ENCODE assay signal across 16 cellular contexts in the genomic region with DNA sequence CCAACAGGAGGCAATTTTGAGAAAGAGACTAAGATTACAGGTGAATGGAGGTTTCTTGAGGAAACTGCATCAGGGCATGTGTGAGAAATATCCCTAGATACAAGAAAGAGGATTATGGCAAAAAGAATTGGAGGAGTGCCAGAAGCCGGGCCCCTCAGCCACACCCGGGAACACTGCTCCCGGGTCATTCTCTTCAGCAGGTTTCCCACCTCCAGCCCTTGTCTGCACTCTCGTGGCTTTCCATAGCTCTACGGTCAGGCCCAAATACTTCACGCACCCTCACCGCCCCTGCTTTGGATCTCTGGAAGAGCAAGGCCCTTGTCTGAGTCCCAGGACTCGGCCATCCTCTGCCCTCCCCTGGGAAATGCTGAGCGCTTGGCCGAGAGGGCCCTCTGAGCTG. TPM values are rescaled to one million over a fixed set of nuclear protein-coding genes. Genes with fewer than 3 reads are reported as not detected.
A peak's percentile ranks its signal among the peaks of the same experiment; 100 is the strongest.
DNase-seq lines count a peak whose midpoint lies in the region; ATAC-seq and TF ChIP-seq lines count a peak whose summit lies in the region.
"Had no signal": no experiment of that assay in that cellular context is flagged by ENCODE, and none has a peak within 500 bp of the region (broad histone marks: within the 10 kb centered on the region; RNA-seq: fewer than 3 reads in every experiment).

No MANE protein-coding gene starts in this region.

- H3F3A ChIP-seq in PC-3 (ENCODE audit: low read length, unreplicated experiment) = peaks cover 17% of the 10 kb centered on the region

- no peak overlapping the region for H3K4me3 ChIP-seq in PC-3 (ENCODE audit: low read length)
- no peak overlapping the region for H3K4me3 ChIP-seq in H7 (ENCODE audit: insufficient read depth, low read depth, low read length)
- H3K4me3 ChIP-seq: gastrocnemius medialis had no signal

- CTCF ChIA-PET in CD4-positive, alpha-beta T cell (lab: Charles Lee) = interaction anchor here (1.2 to 1.6 kb wide), 2 partner anchors 28 to 160 kb away, joined by 3 to 4 read pairs; no protein-coding TSS in a partner anchor
- CTCF ChIA-PET in PC-3 (lab: Charles Lee) = interaction anchor here (1.2 kb wide), 1 partner anchor 40 kb away, joined by 3 read pairs; the partner anchor contains the start of gene EHD4
- CTCF ChIA-PET in activated CD8-positive, alpha-beta memory T cell treated with anti-CD3 and anti-CD28 coated beads, Interleukin-2, amount 10 ng/mL, durations not matched to agents 7 days and 5 days (lab: Charles Lee) = interaction anchor here (8.4 kb wide), 1 partner anchor 159 kb away, joined by 77 read pairs; the partner anchor contains the start of gene MAPKBP1

- H3K4me1 ChIP-seq in PC-3 (ENCODE audit: insufficient read depth, low read length) = peaks cover 86% of the 10 kb centered on the region

- peaks cover 67% of the 10 kb centered on the region for H3K79me2 ChIP-seq in PC-3 (ENCODE audit: low read length)

- peak overlapping the region; percentile 87 for H3K9ac ChIP-seq in PC-3 (ENCODE audit: low read length)
- H3K9ac ChIP-seq: KMS-11 had no signal

- no peaks in the 10 kb centered on the region for H3K9me2 ChIP-seq in PC-3 (replicated peaks; ENCODE audit: low read length)

- POLR2A ChIA-PET in CD4-positive, alpha-beta T cell (lab: Charles Lee) = interaction anchor here (8.9 kb wide), 1 partner anchor 38 kb away, joined by 209 read pairs; the partner anchor contains the start of gene EHD4
- POLR2A ChIA-PET in PC-3 (lab: Charles Lee; ENCODE audit: unreplicated experiment) = no interaction called here

- H3K27ac ChIP-seq in CD4-positive, alpha-beta T cell (ENCODE audit: low read depth, low read length) = no peak overlapping the region
- H3K27ac ChIP-seq in PC-3 (ENCODE audit: low read length) (peak overlapping the region; percentile 97), epithelial cell of prostate (peak overlapping the region; percentile 86)
- H3K27ac ChIP-seq: KMS-11 had no signal

- peak overlapping the region; percentile 89 for H3K27ac Mint-ChIP-seq in CD4-positive, alpha-beta T cell
- H3K27ac Mint-ChIP-seq in progenitor cell of endocrine pancreas (peak overlapping the region; percentile 45), HFFc6 (no peak overlapping the region; the same call in 1 of the 2 replicates)
- no peak overlapping the region for H3K27ac Mint-ChIP-seq in activated CD8-positive, alpha-beta memory T cell treated with anti-CD3 and anti-CD28 coated beads, Interleukin-2, amount 10 ng/mL, durations not matched to agents 7 days and 5 days

- H3K4me1 Mint-ChIP-seq in CD4-positive, alpha-beta T cell (ENCODE audit: low read depth) = peaks cover 43% of the 10 kb centered on the region
- peaks cover 37% of the 10 kb centered on the region for H3K4me1 Mint-ChIP-seq in progenitor cell of endocrine pancreas (ENCODE audit: low read depth)
- peaks cover 83% of the 10 kb centered on the region for H3K4me1 Mint-ChIP-seq in HFFc6 (ENCODE audit: low read depth)
- H3K4me1 Mint-ChIP-seq in activated CD8-positive, alpha-beta memory T cell treated with anti-CD3 and anti-CD28 coated beads, Interleukin-2, amount 10 ng/mL, durations not matched to agents 7 days and 5 days = peaks cover 48% of the 10 kb centered on the region

- no peaks in the 10 kb centered on the region for H3K9me3 ChIP-seq in CD4-positive, alpha-beta T cell (ENCODE audit: control insufficient read depth, low read length)
- no peaks in the 10 kb centered on the region for H3K9me3 ChIP-seq in PC-3 (ENCODE audit: low read length)
- H3K9me3 ChIP-seq: gastrocnemius medialis had no signal

- no peak overlapping the region for H3K4me2 ChIP-seq in PC-3 (ENCODE audit: low read length)
- H3K4me2 ChIP-seq: KMS-11 had no signal

- no peak overlapping the region for H3K4me3 Mint-ChIP-seq in CD4-positive, alpha-beta T cell
- H3K4me3 Mint-ChIP-seq in progenitor cell of endocrine pancreas (ENCODE audit: low read depth) (no peak overlapping the region), HFFc6 (no peak overlapping the region)
- H3K4me3 Mint-ChIP-seq in activated CD8-positive, alpha-beta memory T cell treated with anti-CD3 and anti-CD28 coated beads, Interleukin-2, amount 10 ng/mL, durations not matched to agents 7 days and 5 days = no peak overlapping the region
- H3K4me3 Mint-ChIP-seq: activated T-cell treated with anti-CD3 and anti-CD28 coated beads, Interleukin-2, amount 50 U/mL, for 4 hours; immature natural killer cell; stimulated activated naive CD8-positive, alpha-beta T cell treated with anti-CD3 and anti-CD28 coated beads, Interleukin-15, amount 100 ng/mL, for 72 hours had no signal

- DNase-seq in CD4-positive, alpha-beta T cell = no peak
- DNase-seq in PC-3 = no peak
- no peak for DNase-seq in epithelial cell of prostate (ENCODE audit: low read depth, low spot score)
- no peak for DNase-seq in progenitor cell of endocrine pancreas (ENCODE audit: low spot score, unreplicated experiment)
- no peak for DNase-seq in HFFc6
- no peak for DNase-seq in H7
- DNase-seq in activated CD8-positive, alpha-beta memory T cell treated with anti-CD3 and anti-CD28 coated beads, Interleukin-2, amount 10 ng/mL, durations not matched to agents 7 days and 5 days = no peak
- DNase-seq: activated CD4-positive, alpha-beta T cell treated with anti-CD3 and anti-CD28 coated beads for 1 hour; activated T-cell treated with anti-CD3 and anti-CD28 coated beads, Interleukin-2, amount 50 U/mL, for 4 hours; AML-193; gastrocnemius medialis; immature natural killer cell; NCI-H1105 treated with DMSO at 0.1 percent for 48 hours; stimulated activated naive CD8-positive, alpha-beta T cell treated with anti-CD3 and anti-CD28 coated beads, Interleukin-15, amount 100 ng/mL, for 72 hours had no signal

- intact Hi-C loops in CD4-positive, alpha-beta T cell (cut with DNase I, micrococcal nuclease) = no loop called here
- intact Hi-C loops in PC-3 (cut with micrococcal nuclease) = no loop called here

- no peaks in the 10 kb centered on the region for H4K20me1 ChIP-seq in PC-3 (ENCODE audit: low read length)

- no peaks in the 10 kb centered on the region for H3K27me3 Mint-ChIP-seq in CD4-positive, alpha-beta T cell
- H3K27me3 Mint-ChIP-seq in progenitor cell of endocrine pancreas = no peaks in the 10 kb centered on the region
- H3K27me3 Mint-ChIP-seq in HFFc6 (ENCODE audit: insufficient read depth) = no peaks in the 10 kb centered on the region; the same call in 1 of the 2 replicates
- no peaks in the 10 kb centered on the region for H3K27me3 Mint-ChIP-seq in activated CD8-positive, alpha-beta memory T cell treated with anti-CD3 and anti-CD28 coated beads, Interleukin-2, amount 10 ng/mL, durations not matched to agents 7 days and 5 days
- H3K27me3 Mint-ChIP-seq: stimulated activated naive CD8-positive, alpha-beta T cell treated with anti-CD3 and anti-CD28 coated beads, Interleukin-15, amount 100 ng/mL, for 72 hours had no signal

- no peak overlapping the region for H2AFZ ChIP-seq in PC-3 (ENCODE audit: low read length)

- BruUV-seq in PC-3 (replicated peaks; lab: Mats Ljungman, UMichigan) = no TSS peak

- H3K36me3 ChIP-seq in PC-3 (ENCODE audit: low read depth, low read length) (peaks cover 7% of the 10 kb centered on the region; the same call in 1 of the 2 replicates), H7 (replicated peaks; ENCODE audit: control insufficient read depth, insufficient read depth, low read length) (no peaks in the 10 kb centered on the region; the same call in 1 of the 2 replicates)
- H3K36me3 ChIP-seq: gastrocnemius medialis had no signal

- H3K27me3 ChIP-seq in CD4-positive, alpha-beta T cell (ENCODE audit: control insufficient read depth, insufficient read depth, low read length) = no peaks in the 10 kb centered on the region
- H3K27me3 ChIP-seq in PC-3 (ENCODE audit: low read length) = no peaks in the 10 kb centered on the region
- no peaks in the 10 kb centered on the region for H3K27me3 ChIP-seq in H7 (ENCODE audit: control insufficient read depth, insufficient read depth, low read length)
- H3K27me3 ChIP-seq: gastrocnemius medialis had no signal

- no peaks in the 10 kb centered on the region for H3K9me3 Mint-ChIP-seq in CD4-positive, alpha-beta T cell
- H3K9me3 Mint-ChIP-seq in progenitor cell of endocrine pancreas (ENCODE audit: low read depth) = no peaks in the 10 kb centered on the region
- H3K9me3 Mint-ChIP-seq in HFFc6 = no peaks in the 10 kb centered on the region
- H3K9me3 Mint-ChIP-seq in activated CD8-positive, alpha-beta memory T cell treated with anti-CD3 and anti-CD28 coated beads, Interleukin-2, amount 10 ng/mL, durations not matched to agents 7 days and 5 days (ENCODE audit: low read depth) = no peaks in the 10 kb centered on the region
- H3K9me3 Mint-ChIP-seq: immature natural killer cell; stimulated activated naive CD8-positive, alpha-beta T cell treated with anti-CD3 and anti-CD28 coated beads, Interleukin-15, amount 100 ng/mL, for 72 hours had no signal

- H3K36me3 Mint-ChIP-seq in CD4-positive, alpha-beta T cell (ENCODE audit: low read depth) = no peaks in the 10 kb centered on the region
- peaks cover 7% of the 10 kb centered on the region for H3K36me3 Mint-ChIP-seq in progenitor cell of endocrine pancreas (ENCODE audit: insufficient read depth)
- peaks cover 27% of the 10 kb centered on the region for H3K36me3 Mint-ChIP-seq in HFFc6 (ENCODE audit: low read depth)
- H3K36me3 Mint-ChIP-seq in activated CD8-positive, alpha-beta memory T cell treated with anti-CD3 and anti-CD28 coated beads, Interleukin-2, amount 10 ng/mL, durations not matched to agents 7 days and 5 days = peaks cover 7% of the 10 kb centered on the region
- H3K36me3 Mint-ChIP-seq: immature natural killer cell had no signal

- no peak for TF ChIP-seq CTCF in CD4-positive, alpha-beta T cell (IDR thresholded peaks at IDR 0.05)
- TF ChIP-seq CTCF in PC-3 (conservative IDR thresholded peaks at IDR 0.05; ENCODE audit: low read depth, low read length) (no peak), progenitor cell of endocrine pancreas (IDR thresholded peaks at IDR 0.05; ENCODE audit: unreplicated experiment) (no peak), HFFc6 (IDR thresholded peaks at IDR 0.05) (no peak)

- no peak for ATAC-seq in CD4-positive, alpha-beta T cell (ENCODE audit: poor library complexity)
- no peak for ATAC-seq in PC-3
- ATAC-seq in GM18867 (IDR thresholded peaks at IDR 0.05; ENCODE audit: unreplicated experiment) = no peak
- no peak for ATAC-seq in activated CD8-positive, alpha-beta memory T cell treated with anti-CD3 and anti-CD28 coated beads, Interleukin-2, amount 10 ng/mL, durations not matched to agents 7 days and 5 days
- ATAC-seq: activated T-cell treated with anti-CD3 and anti-CD28 coated beads, Interleukin-2, amount 50 U/mL, for 4 hours; gastrocnemius medialis; stimulated activated naive CD8-positive, alpha-beta T cell treated with anti-CD3 and anti-CD28 coated beads, Interleukin-15, amount 100 ng/mL, for 72 hours had no signal

RNA-seq across cellular contexts. Expression of gene SPTBN5, which starts 38.7 kb away (rescaled TPM):
- total RNA-seq in CD4-positive, alpha-beta T cell = 1 to 10 TPM; 2.2 to 2.3 TPM
- total RNA-seq in PC-3 (2014; rRNA removed) (0.84 and 0.98 TPM in 2 replicates), progenitor cell of endocrine pancreas (6.6 and 7.9 TPM in 2 replicates)
- total RNA-seq in HFFc6 (2021; fragmentation: NEBNext Ultra II Directional; extraction: Animal tissue kit (Norgen Biotek cat#: 25700)) = under 1 TPM; 0.16 to 0.34 (median 0.24) TPM
- total RNA-seq in H7 (2014; rRNA removed; shearing (Covaris generic)) = 0.17 and 0.55 TPM in 2 replicates
- total RNA-seq in activated CD8-positive, alpha-beta memory T cell treated with anti-CD3 and anti-CD28 coated beads, Interleukin-2, amount 10 ng/mL, durations not matched to agents 7 days and 5 days = under 1 TPM; 0.54 to 0.91 TPM

RNA-seq across cellular contexts. Expression of gene EHD4, which starts 39.8 kb away (rescaled TPM):
- 10 to 100 TPM; 39.8 to 40.5 TPM for total RNA-seq in CD4-positive, alpha-beta T cell
- total RNA-seq in PC-3 (2014; rRNA removed) (57.8 and 66.9 TPM in 2 replicates), progenitor cell of endocrine pancreas (17.2 and 18.4 TPM in 2 replicates)
- 10 to 100 TPM; 14.1 to 21.8 (median 18.1) TPM for total RNA-seq in HFFc6 (2021; fragmentation: NEBNext Ultra II Directional; extraction: Animal tissue kit (Norgen Biotek cat#: 25700))
- 22.0 and 22.2 TPM in 2 replicates for total RNA-seq in H7 (2014; rRNA removed; shearing (Covaris generic))
- 10 to 100 TPM; 15.6 to 19.8 TPM for total RNA-seq in activated CD8-positive, alpha-beta memory T cell treated with anti-CD3 and anti-CD28 coated beads, Interleukin-2, amount 10 ng/mL, durations not matched to agents 7 days and 5 days

Comparison
In these comparisons a context has a peak if more than half of its experiments do, and no peak if none do; other contexts are left out.
1. H3K27ac Mint-ChIP-seq: peak in CD4-positive, alpha-beta T cell (single experiment) and progenitor cell of endocrine pancreas (single experiment); none in HFFc6 (single experiment) and activated CD8-positive, alpha-beta memory T cell treated with anti-CD3 and anti-CD28 coated beads, Interleukin-2, amount 10 ng/mL, durations not matched to agents 7 days and 5 days (single experiment).